ENCODE assay signal across 8 cellular contexts in the genomic region with DNA sequence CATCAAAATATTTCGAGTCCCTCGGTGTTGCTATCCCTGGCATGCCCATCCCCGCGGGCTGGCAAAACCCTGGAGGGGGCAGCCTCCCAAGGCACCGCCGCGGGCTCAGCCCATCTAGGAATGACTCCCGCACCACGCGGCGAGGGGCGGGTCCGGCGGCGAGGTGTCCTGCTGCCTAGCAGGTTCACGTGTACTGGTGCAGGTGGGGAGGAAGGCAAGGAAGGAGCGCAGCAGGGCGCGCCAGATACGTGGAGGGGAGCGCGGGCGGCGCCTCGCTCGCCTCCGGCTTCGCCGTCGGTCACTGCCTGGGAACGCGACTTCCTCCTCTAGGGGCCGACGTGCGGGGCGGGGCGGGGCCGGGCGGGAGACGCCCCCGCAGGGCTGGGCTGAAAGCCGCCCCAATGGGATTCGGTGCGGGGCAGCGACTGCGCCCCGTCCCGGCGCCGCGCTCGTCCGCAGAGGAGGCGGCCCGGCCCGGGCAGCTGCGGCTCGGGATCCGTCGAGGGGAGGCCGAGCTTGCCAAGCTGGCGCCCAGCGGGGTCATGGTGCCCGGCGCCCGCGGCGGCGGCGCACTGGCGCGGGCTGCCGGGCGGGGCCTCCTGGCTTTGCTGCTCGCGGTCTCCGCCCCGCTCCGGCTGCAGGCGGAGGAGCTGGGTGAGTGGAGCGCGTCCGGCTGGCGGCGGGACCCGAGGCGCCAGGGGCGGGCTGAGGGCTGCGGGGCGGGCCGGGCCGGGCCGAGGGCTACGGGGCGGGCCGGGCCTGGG. TPM values are rescaled to one million over a fixed set of nuclear protein-coding genes. Genes with fewer than 3 reads are reported as not detected.
DNase-seq lines count a peak whose midpoint lies in the region; ATAC-seq and TF ChIP-seq lines count a peak whose summit lies in the region.

A gene (plus strand): TSS at position 435 of the 764 bp plus-strand sequence. CDS start 108 bp downstream, at position 543.

- DNase-seq in Daoy (ENCODE audit: low read depth), result peak; percentile 87
- peak; percentile 76 for DNase-seq in HuH-7.5 (ENCODE audit: low spot score)
- no peak for DNase-seq in SK-N-MC (ENCODE audit: low read depth, low spot score)
- peak; percentile 10 for DNase-seq in activated naive CD8-positive, alpha-beta T cell treated with anti-CD3 and anti-CD28 coated beads, Interleukin-2, amount 50 U/mL, for 16 hours (ENCODE audit: low read depth, low spot score)
- peak; percentile 90 for DNase-seq in Right ventricle myocardium inferior (ENCODE audit: missing footprints)
- DNase-seq in osteocyte (ENCODE audit: extremely low spot score, unreplicated experiment), result peak; percentile 92

- H3K9me3 Mint-ChIP-seq in osteocyte (ENCODE audit: unreplicated experiment), result no peaks in the 10 kb centered on the region

- peak within 1 kb of the TSS; percentile 91 for H3K27ac Mint-ChIP-seq in osteocyte (ENCODE audit: unreplicated experiment)

- H3K4me1 ChIP-seq in urinary bladder (ENCODE audit: insufficient read depth), result peaks cover 2% of the 10 kb centered on the region

- no peaks in the 10 kb centered on the region for H3K9me3 ChIP-seq in SK-N-MC (ENCODE audit: low read depth, low read length)

- H3K27ac ChIP-seq in SK-N-MC, result no peak within 1 kb of the TSS
- peak within 1 kb of the TSS; percentile 82 for H3K27ac ChIP-seq in urinary bladder (ENCODE audit: low read depth)

- peak within 1 kb of the TSS; percentile 86 for H3K4me3 Mint-ChIP-seq in osteocyte (ENCODE audit: unreplicated experiment)

- H3K9ac ChIP-seq in SK-N-MC (ENCODE audit: insufficient read length), result peak within 1 kb of the TSS; percentile 83

- no peaks in the 10 kb centered on the region for H3K36me3 Mint-ChIP-seq in osteocyte (ENCODE audit: unreplicated experiment)

- peak within 1 kb of the TSS; percentile 96 for H3K4me3 ChIP-seq in SK-N-MC
- H3K4me3 ChIP-seq in urinary bladder (ENCODE audit: low read depth, low read length), result peak within 1 kb of the TSS; percentile 73

- under 1% methylated on average over 96 of the region's 96 CpGs for WGBS in urinary bladder

- H3K36me3 ChIP-seq in SK-N-MC (ENCODE audit: insufficient read depth, low read length) (no peaks in the 10 kb centered on the region), urinary bladder (ENCODE audit: insufficient read depth) (no peaks in the 10 kb centered on the region)

- TF ChIP-seq CTCF in osteocyte (IDR thresholded peaks at IDR 0.05), result peak; percentile 6

- H3K27me3 Mint-ChIP-seq in osteocyte (ENCODE audit: unreplicated experiment), result peaks cover under 1% of the 10 kb centered on the region

- H3K4me1 Mint-ChIP-seq in osteocyte (ENCODE audit: unreplicated experiment), result peaks cover 31% of the 10 kb centered on the region

- peak; percentile 70 for ATAC-seq in GM21619 (IDR thresholded peaks at IDR 0.05; ENCODE audit: unreplicated experiment)
- peak; percentile 94 for ATAC-seq in Right ventricle myocardium inferior

- intact Hi-C loops in Right ventricle myocardium inferior (cut with DNase I), result loop anchor here (2.0 to 5.0 kb wide), 2 partner anchors 65 to 120 kb away; a partner anchor contains a TSS

RNA-seq across cellular contexts. Expression of the gene that starts here (rescaled TPM):
- total RNA-seq in Daoy (2014; rRNA removed; shearing (Covaris generic)), result 21.0 and 32.6 TPM in 2 replicates
- 6.1 TPM for total RNA-seq in Right ventricle myocardium inferior
- total RNA-seq in osteocyte, result 12.2 and 14.9 TPM in 2 replicates
- 20.9 TPM for total RNA-seq in urinary bladder
- 4.5 TPM for polyA plus RNA-seq in urinary bladder
